Comparison of ENCODE assay signal across 21 cellular contexts in genomic region chr1:41855713-41856112, GRCh38.
"Had no signal": no experiment of that assay in that cellular context is flagged by ENCODE, and none has a peak within 500 bp of the region (broad histone marks: within the 10 kb centered on the region; RNA-seq: fewer than 3 reads in every experiment).

No MANE protein-coding gene starts in this region.

- H3K4me3 ChIP-seq: hepatocyte, lung, upper lobe of left lung had no signal

- H3K36me3 ChIP-seq: upper lobe of left lung had no signal

- H3K4me3 Mint-ChIP-seq: activated B cell treated with CpG ODN at 0.5 μM for 24 hours; activated CD4-positive, alpha-beta T cell treated with anti-CD3 and anti-CD28 coated beads, Interleukin-2, amount 10 ng/mL, durations not matched to agents 7 days and 5 days; activated CD8-positive, alpha-beta T cell treated with anti-CD3 and anti-CD28 coated beads, Interleukin-2, amount 10 ng/mL, durations not matched to agents 7 days and 5 days; activated naive CD8-positive, alpha-beta T cell treated with anti-CD3 and anti-CD28 coated beads, Interleukin-2, amount 10 ng/mL, durations not matched to agents 7 days and 5 days; activated T-cell treated with anti-CD3 and anti-CD28 coated beads, Interleukin-2, amount 50 U/mL, for 24 hours; effector memory CD8-positive, alpha-beta T cell; stimulated activated naive CD8-positive, alpha-beta T cell treated with anti-CD3 and anti-CD28 coated beads, Interleukin-15, Interleukin-2, amounts not matched to agents 100 ng/mL and 50 ng/mL, for 24 hours; T-helper 2 cell treated with Interferon-gamma antibody and Interleukin-4, amounts not matched to agents 5 μg/mL and 100 μg/mL, for 36 hours had no signal

- H3K9me3 Mint-ChIP-seq: activated T-helper 2 cell treated with anti-CD3 and anti-CD28 coated beads, Interferon-gamma antibody, Interleukin-2, Interleukin-4, amounts not matched to agents 10 μg/mL and 5 μg/mL and 100 μg/mL, durations not matched to agents 14 hours and 24 hours and 36 hours had no signal

- H3K27ac Mint-ChIP-seq: activated B cell treated with CpG ODN at 0.5 μM for 24 hours; activated CD4-positive, alpha-beta T cell treated with anti-CD3 and anti-CD28 coated beads, Interleukin-2, amount 10 ng/mL, durations not matched to agents 7 days and 5 days; activated CD8-positive, alpha-beta T cell treated with anti-CD3 and anti-CD28 coated beads, Interleukin-2, amount 10 ng/mL, durations not matched to agents 7 days and 5 days; activated naive CD8-positive, alpha-beta T cell treated with anti-CD3 and anti-CD28 coated beads, Interleukin-2, amount 10 ng/mL, durations not matched to agents 7 days and 5 days; activated T-cell treated with anti-CD3 and anti-CD28 coated beads, Interleukin-2, amount 50 U/mL, for 24 hours; activated T-helper 2 cell treated with anti-CD3 and anti-CD28 coated beads, Interferon-gamma antibody, Interleukin-2, Interleukin-4, amounts not matched to agents 10 μg/mL and 5 μg/mL and 100 μg/mL, durations not matched to agents 14 hours and 24 hours and 36 hours; effector memory CD8-positive, alpha-beta T cell; stimulated activated naive CD8-positive, alpha-beta T cell treated with anti-CD3 and anti-CD28 coated beads, Interleukin-15, Interleukin-2, amounts not matched to agents 100 ng/mL and 50 ng/mL, for 24 hours; T-helper 2 cell treated with Interferon-gamma antibody and Interleukin-4, amounts not matched to agents 5 μg/mL and 100 μg/mL, for 36 hours had no signal

- H3K27me3 ChIP-seq: foreskin keratinocyte, hepatocyte, upper lobe of left lung had no signal

- ATAC-seq: activated CD8-positive, alpha-beta T cell treated with anti-CD3 and anti-CD28 coated beads, Interleukin-2, amount 10 ng/mL, durations not matched to agents 7 days and 5 days; effector memory CD8-positive, alpha-beta T cell; foreskin keratinocyte; left lobe of liver had no signal

- H3K27me3 Mint-ChIP-seq: activated B cell treated with CpG ODN at 0.5 μM for 24 hours; activated CD4-positive, alpha-beta T cell treated with anti-CD3 and anti-CD28 coated beads, Interleukin-2, amount 10 ng/mL, durations not matched to agents 7 days and 5 days; activated naive CD8-positive, alpha-beta T cell treated with anti-CD3 and anti-CD28 coated beads, Interleukin-2, amount 10 ng/mL, durations not matched to agents 7 days and 5 days; activated T-cell treated with anti-CD3 and anti-CD28 coated beads, Interleukin-2, amount 50 U/mL, for 24 hours; effector memory CD8-positive, alpha-beta T cell; stimulated activated naive CD8-positive, alpha-beta T cell treated with anti-CD3 and anti-CD28 coated beads, Interleukin-15, Interleukin-2, amounts not matched to agents 100 ng/mL and 50 ng/mL, for 24 hours had no signal

- H3K9me3 ChIP-seq: upper lobe of left lung had no signal

- DNase-seq: activated B cell treated with CpG ODN at 0.5 μM for 24 hours; activated CD4-positive, alpha-beta T cell treated with anti-CD3 and anti-CD28 coated beads, Interleukin-2, amount 10 ng/mL, durations not matched to agents 7 days and 5 days; activated CD8-positive, alpha-beta T cell treated with anti-CD3 and anti-CD28 coated beads, Interleukin-2, amount 10 ng/mL, durations not matched to agents 7 days and 5 days; activated naive CD4-positive, alpha-beta T cell treated with Interleukin-2 at 50 U/mL for 16 hours; activated naive CD8-positive, alpha-beta T cell treated with anti-CD3 and anti-CD28 coated beads, Interleukin-2, amount 10 ng/mL, durations not matched to agents 7 days and 5 days; activated T-cell treated with anti-CD3 and anti-CD28 coated beads, Interleukin-2, amount 50 U/mL, for 24 hours; amygdala; effector memory CD8-positive, alpha-beta T cell; foreskin keratinocyte; midbrain; occipital lobe; posterior cingulate gyrus; retina; stimulated activated CD4-positive, alpha-beta T cell treated with anti-CD3 and anti-CD28 coated beads, Interleukin-2, amount 100 ng/mL, for 24 hours had no signal

- H3K27ac ChIP-seq: foreskin keratinocyte, hepatocyte, upper lobe of left lung had no signal
